In the genomic region with DNA sequence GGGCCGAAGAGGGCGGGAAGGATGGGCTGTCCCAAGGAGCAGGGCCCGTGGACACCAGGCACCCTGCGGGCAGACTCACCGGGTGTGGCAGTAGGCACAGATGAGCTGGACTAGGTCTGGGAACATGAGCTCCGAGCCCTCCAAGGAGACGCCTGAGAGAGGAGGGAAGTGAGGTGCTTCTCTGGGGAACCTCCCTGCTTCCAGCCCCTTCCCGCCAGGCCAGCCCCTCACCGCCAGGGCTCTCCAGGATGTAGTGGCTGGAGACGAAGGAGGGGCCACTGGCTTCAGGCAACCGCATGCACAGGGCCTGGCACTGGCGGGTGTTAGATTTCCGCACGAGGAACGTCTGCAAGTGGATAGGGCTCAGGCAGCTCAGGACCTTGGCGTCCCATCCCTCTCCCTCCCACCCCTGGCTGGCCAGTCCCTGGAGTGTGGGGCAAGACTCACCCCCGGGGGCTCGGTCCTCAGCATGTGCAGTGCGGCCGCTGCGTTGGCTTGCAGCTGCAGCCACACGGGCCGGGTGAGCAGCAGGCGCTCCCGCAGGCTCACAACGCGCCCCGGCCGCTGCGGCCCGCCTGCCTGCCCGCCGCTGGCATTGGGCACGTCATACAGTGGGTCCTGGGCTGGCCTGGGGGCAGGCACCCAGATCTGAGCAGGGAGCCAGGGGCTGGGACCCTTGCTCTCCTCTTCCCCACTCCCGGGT, we compare ENCODE assay signal across 1 cellular context.
TF ChIP-seq lines count a peak whose summit lies in the region.

No MANE protein-coding gene starts in this region.

TF ChIP-seq in GM23338, 12 proteins besides CTCF, POLR2A, EP300 and RAD21 (continued from another document):
- TF ChIP-seq, protein P1, sequence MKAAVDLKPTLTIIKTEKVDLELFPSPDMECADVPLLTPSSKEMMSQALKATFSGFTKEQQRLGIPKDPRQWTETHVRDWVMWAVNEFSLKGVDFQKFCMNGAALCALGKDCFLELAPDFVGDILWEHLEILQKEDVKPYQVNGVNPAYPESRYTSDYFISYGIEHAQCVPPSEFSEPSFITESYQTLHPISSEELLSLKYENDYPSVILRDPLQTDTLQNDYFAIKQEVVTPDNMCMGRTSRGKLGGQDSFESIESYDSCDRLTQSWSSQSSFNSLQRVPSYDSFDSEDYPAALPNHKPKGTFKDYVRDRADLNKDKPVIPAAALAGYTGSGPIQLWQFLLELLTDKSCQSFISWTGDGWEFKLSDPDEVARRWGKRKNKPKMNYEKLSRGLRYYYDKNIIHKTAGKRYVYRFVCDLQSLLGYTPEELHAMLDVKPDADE (IDR thresholded peaks at IDR 0.05) = no peak
